9 cellular contexts compared by ENCODE assay signal in genomic region chr9:121744687-121745395, GRCh38.
A peak's percentile ranks its signal among the peaks of the same experiment; 100 is the strongest.
DNase-seq lines count a peak whose midpoint lies in the region; ATAC-seq, FAIRE-seq and TF ChIP-seq lines count a peak whose summit lies in the region.
"Had no signal": no experiment of that assay in that cellular context is flagged by ENCODE, and none has a peak within 500 bp of the region (broad histone marks: within the 10 kb centered on the region; RNA-seq: fewer than 3 reads in every experiment).

No MANE protein-coding gene starts in this region.

- peaks cover 41% of the 10 kb centered on the region for H3K4me1 ChIP-seq in HUES48 (ENCODE audit: control insufficient read depth, insufficient read depth, low read length)
- peaks cover 49% of the 10 kb centered on the region for H3K4me1 ChIP-seq in astrocyte (ENCODE audit: insufficient read depth, low read length)

- no peaks in the 10 kb centered on the region for H3K9me3 ChIP-seq in HUES48 (ENCODE audit: control insufficient read depth, insufficient read depth, low read length)
- no peaks in the 10 kb centered on the region for H3K9me3 ChIP-seq in astrocyte (ENCODE audit: insufficient read depth, low read depth, low read length)

- H3K4me1 Mint-ChIP-seq in astrocyte (ENCODE audit: low read depth, unreplicated experiment) = peaks cover 35% of the 10 kb centered on the region
- peaks cover 20% of the 10 kb centered on the region for H3K4me1 Mint-ChIP-seq in activated CD4-positive, alpha-beta T cell treated with anti-CD3 and anti-CD28 coated beads, Interleukin-2, amount 10 ng/mL, durations not matched to agents 7 days and 5 days

- H3K36me3 Mint-ChIP-seq in astrocyte (ENCODE audit: low read depth, unreplicated experiment) = peaks cover 5% of the 10 kb centered on the region
- H3K36me3 Mint-ChIP-seq in activated CD4-positive, alpha-beta T cell treated with anti-CD3 and anti-CD28 coated beads, Interleukin-2, amount 10 ng/mL, durations not matched to agents 7 days and 5 days (ENCODE audit: low read depth) = no peaks in the 10 kb centered on the region

- CTCF ChIA-PET in activated CD4-positive, alpha-beta T cell treated with anti-CD3 and anti-CD28 coated beads, Interleukin-2, amount 10 ng/mL, durations not matched to agents 7 days and 5 days (lab: Charles Lee) = interaction anchor here (3.2 kb wide), 1 partner anchor 10 kb away, joined by 9 read pairs; no protein-coding TSS in a partner anchor

- H3K4me2 ChIP-seq in astrocyte (ENCODE audit: low read length) = peak overlapping the region; percentile 83

- H3K27me3 ChIP-seq in HUES48 (ENCODE audit: control insufficient read depth, insufficient read depth, low read length) = no peaks in the 10 kb centered on the region
- no peaks in the 10 kb centered on the region for H3K27me3 ChIP-seq in astrocyte (ENCODE audit: insufficient read depth, low read length)

- H4K20me1 ChIP-seq in astrocyte (ENCODE audit: insufficient read depth, low read length) = peaks cover 72% of the 10 kb centered on the region

- FAIRE-seq in astrocyte (lab: Jason Lieb, UNC) = no peak

- H3K27ac ChIP-seq in HUES48 (ENCODE audit: low read depth, low read length) (peak overlapping the region; percentile 21), astrocyte (ENCODE audit: low read depth, low read length) (peak overlapping the region; percentile 51), substantia nigra (ENCODE audit: low read depth, low read length, poor library complexity, severe bottlenecking) (peak overlapping the region; percentile 75)

- no peak overlapping the region for H3K9ac ChIP-seq in HUES48 (ENCODE audit: low read depth, low read length)
- H3K9ac ChIP-seq in astrocyte (ENCODE audit: low read length) = peak overlapping the region; percentile 72

- H2AFZ ChIP-seq in astrocyte (ENCODE audit: low read depth, low read length) = no peak overlapping the region

- H3K27me3 Mint-ChIP-seq in astrocyte (ENCODE audit: low read depth, unreplicated experiment) = no peaks in the 10 kb centered on the region
- peaks cover under 1% of the 10 kb centered on the region for H3K27me3 Mint-ChIP-seq in activated CD4-positive, alpha-beta T cell treated with anti-CD3 and anti-CD28 coated beads, Interleukin-2, amount 10 ng/mL, durations not matched to agents 7 days and 5 days
- H3K27me3 Mint-ChIP-seq: activated T-cell treated with anti-CD3 and anti-CD28 coated beads, Interleukin-2, amount 50 U/mL, for 24 hours had no signal

- no peak for TF ChIP-seq CTCF in astrocyte (IDR thresholded peaks at IDR 0.05; ENCODE audit: insufficient read depth, low read depth, low read length)

- ATAC-seq in left lobe of liver = peak; percentile 22

- no peak overlapping the region for H3K4me3 ChIP-seq in HUES48 (ENCODE audit: low read depth, low read length)
- H3K4me3 ChIP-seq in astrocyte (ENCODE audit: insufficient read depth, low read depth, low read length) = peak overlapping the region; percentile 48

- POLR2A ChIA-PET in activated CD4-positive, alpha-beta T cell treated with anti-CD3 and anti-CD28 coated beads, Interleukin-2, amount 10 ng/mL, durations not matched to agents 7 days and 5 days (lab: Charles Lee) = no interaction called here

- no peaks in the 10 kb centered on the region for H3K9me3 Mint-ChIP-seq in astrocyte (ENCODE audit: unreplicated experiment)
- H3K9me3 Mint-ChIP-seq in activated CD4-positive, alpha-beta T cell treated with anti-CD3 and anti-CD28 coated beads, Interleukin-2, amount 10 ng/mL, durations not matched to agents 7 days and 5 days = no peaks in the 10 kb centered on the region
- H3K9me3 Mint-ChIP-seq: activated T-cell treated with anti-CD3 and anti-CD28 coated beads, Interleukin-2, amount 50 U/mL, for 24 hours had no signal

- peak; percentile 65 for DNase-seq in astrocyte (ENCODE audit: low read depth)
- DNase-seq in left lobe of liver (ENCODE audit: low spot score) = no peak
- no peak for DNase-seq in substantia nigra (lab: John Stamatoyannopoulos, UW)
- no peak for DNase-seq in activated CD4-positive, alpha-beta T cell treated with anti-CD3 and anti-CD28 coated beads for 4 hours
- DNase-seq in dermis blood vessel endothelial cell = no peak
- DNase-seq in T1000 (lab: John Stamatoyannopoulos, UW) = no peak
- no peak for DNase-seq in activated CD4-positive, alpha-beta T cell treated with anti-CD3 and anti-CD28 coated beads, Interleukin-2, amount 10 ng/mL, durations not matched to agents 7 days and 5 days

- peaks cover 56% of the 10 kb centered on the region for H3K79me2 ChIP-seq in astrocyte (ENCODE audit: insufficient read depth, low read length)

- H3K36me3 ChIP-seq in HUES48 (ENCODE audit: control insufficient read depth, insufficient read depth, low read length) (no peaks in the 10 kb centered on the region), astrocyte (ENCODE audit: insufficient read depth, low read length) (no peaks in the 10 kb centered on the region)

- H3K4me3 Mint-ChIP-seq in astrocyte (ENCODE audit: unreplicated experiment) = no peak overlapping the region
- no peak overlapping the region for H3K4me3 Mint-ChIP-seq in activated CD4-positive, alpha-beta T cell treated with anti-CD3 and anti-CD28 coated beads, Interleukin-2, amount 10 ng/mL, durations not matched to agents 7 days and 5 days
- H3K4me3 Mint-ChIP-seq: activated T-cell treated with anti-CD3 and anti-CD28 coated beads, Interleukin-2, amount 50 U/mL, for 24 hours had no signal

- H3K27ac Mint-ChIP-seq in astrocyte (ENCODE audit: unreplicated experiment) = no peak overlapping the region
- no peak overlapping the region for H3K27ac Mint-ChIP-seq in activated CD4-positive, alpha-beta T cell treated with anti-CD3 and anti-CD28 coated beads, Interleukin-2, amount 10 ng/mL, durations not matched to agents 7 days and 5 days
- H3K27ac Mint-ChIP-seq: activated T-cell treated with anti-CD3 and anti-CD28 coated beads, Interleukin-2, amount 50 U/mL, for 24 hours had no signal

Comparison
In these comparisons a context has a peak if more than half of its experiments do, and no peak if none do; other contexts are left out.
1. H3K27ac ChIP-seq: peak in every context shown above with its lines; median percentile 75 in substantia nigra; 51 in astrocyte; 21 in HUES48.